ENCODE assay signal across 8 cellular contexts in genomic region chr4:87005369-87005689, GRCh38.
A peak's percentile ranks its signal among the peaks of the same experiment; 100 is the strongest.
DNase-seq lines count a peak whose midpoint lies in the region; ATAC-seq, FAIRE-seq and TF ChIP-seq lines count a peak whose summit lies in the region.

No MANE protein-coding gene starts in this region.

- dilution Hi-C loops in keratinocyte (cut with MboI; ENCODE audit: extremely low pct_ligation_motif_present, low sequenced_read_pairs), result no loop called here

- H3K27me3 Mint-ChIP-seq in activated T-cell treated with anti-CD3 and anti-CD28 coated beads, Interleukin-2, amount 50 U/mL, for 24 hours, result no peaks in the 10 kb centered on the region
- no peaks in the 10 kb centered on the region for H3K27me3 Mint-ChIP-seq in activated CD8-positive, alpha-beta T cell treated with anti-CD3 and anti-CD28 coated beads for 36 hours

- POLR2A ChIA-PET in activated CD8-positive, alpha-beta T cell treated with anti-CD3 and anti-CD28 coated beads for 36 hours (lab: Charles Lee), result interaction anchor here (1.0 to 5.8 kb wide), 5 partner anchors 12 to 71 kb away, joined by 3 to 68 read pairs (median 3); partner anchors contain the start of gene AFF1

- intact Hi-C loops in activated CD8-positive, alpha-beta T cell treated with anti-CD3 and anti-CD28 coated beads for 36 hours (cut with micrococcal nuclease), result loop anchor here (5.0 kb wide), 1 partner anchor 87 kb away; no protein-coding TSS in a partner anchor

- no peak for FAIRE-seq in keratinocyte (lab: Jason Lieb, UNC)

- H3K4me3 ChIP-seq in keratinocyte (ENCODE audit: control insufficient read depth in 2 of 3, extremely low read depth in 1 of 3, insufficient read depth in 2 of 3, low read depth in 1 of 3, low read length in 3 of 3) (no peak overlapping the region), thoracic aorta (peak overlapping the region; percentile 85)

- H2AFZ ChIP-seq in keratinocyte (ENCODE audit: control insufficient read depth, low read length), result no peak overlapping the region

- no peak overlapping the region for H3K9ac ChIP-seq in keratinocyte (ENCODE audit: control insufficient read depth, extremely low read depth, insufficient read depth, low read length)

- H3K4me1 ChIP-seq in keratinocyte (ENCODE audit: control insufficient read depth, extremely low read depth, insufficient read depth, low read length), result peaks cover 30% of the 10 kb centered on the region
- H3K4me1 ChIP-seq in thoracic aorta (ENCODE audit: control insufficient read depth in 1 of 2, low read depth in 2 of 2), result peaks cover 12 to 24% of the 10 kb centered on the region in 2 donors

- H3K27me3 ChIP-seq in keratinocyte (ENCODE audit: control insufficient read depth, extremely low read depth, insufficient read depth, low read length), result no peaks in the 10 kb centered on the region
- no peaks in the 10 kb centered on the region for H3K27me3 ChIP-seq in thoracic aorta (replicated peaks; ENCODE audit: insufficient read depth)

- no peaks in the 10 kb centered on the region for H3K9me1 ChIP-seq in keratinocyte (ENCODE audit: control insufficient read depth, extremely low read depth, insufficient read depth, low read length)

- ATAC-seq in activated CD8-positive, alpha-beta T cell treated with anti-CD3 and anti-CD28 coated beads for 36 hours, result no peak
- ATAC-seq in thoracic aorta (ENCODE audit: insufficient number of reproducible peaks, low FRiP score, low read depth) (no peak), GM21390 (IDR thresholded peaks at IDR 0.05; ENCODE audit: unreplicated experiment) (no peak)

- H3K4me3 Mint-ChIP-seq in activated T-cell treated with anti-CD3 and anti-CD28 coated beads, Interleukin-2, amount 50 U/mL, for 24 hours, result peak overlapping the region; percentile 96
- peak overlapping the region; percentile 90 for H3K4me3 Mint-ChIP-seq in activated CD8-positive, alpha-beta T cell treated with anti-CD3 and anti-CD28 coated beads for 36 hours

- H3K36me3 Mint-ChIP-seq in activated T-cell treated with anti-CD3 and anti-CD28 coated beads, Interleukin-2, amount 50 U/mL, for 24 hours (ENCODE audit: low read depth), result peaks cover 23% of the 10 kb centered on the region
- no peaks in the 10 kb centered on the region for H3K36me3 Mint-ChIP-seq in activated CD8-positive, alpha-beta T cell treated with anti-CD3 and anti-CD28 coated beads for 36 hours (ENCODE audit: low read depth)

- H3K4me2 ChIP-seq in keratinocyte (ENCODE audit: control insufficient read depth, extremely low read depth, insufficient read depth, low read depth, low read length), result peak overlapping the region; percentile 82

- H3K27ac ChIP-seq in keratinocyte (ENCODE audit: control insufficient read depth, insufficient read depth, low read length), result no peak overlapping the region
- peak overlapping the region; percentile 91 to 94 for H3K27ac ChIP-seq in thoracic aorta

- no peaks in the 10 kb centered on the region for H4K20me1 ChIP-seq in keratinocyte (ENCODE audit: control insufficient read depth, extremely low read depth, insufficient read depth, low read length)

- no peaks in the 10 kb centered on the region for H3K36me3 ChIP-seq in keratinocyte (ENCODE audit: control insufficient read depth in 2 of 2, extremely low read depth in 1 of 2, insufficient read depth in 2 of 2, low read length in 2 of 2)
- H3K36me3 ChIP-seq in thoracic aorta, result no peaks in the 10 kb centered on the region

- DNase-seq in activated T-cell treated with anti-CD3 and anti-CD28 coated beads, Interleukin-2, amount 50 U/mL, for 24 hours, result no peak
- no peak for DNase-seq in activated T-cell treated with anti-CD3 and anti-CD28 coated beads, Interleukin-2, amount 50 U/mL, for 48 hours
- no peak for DNase-seq in activated CD8-positive, alpha-beta T cell treated with anti-CD3 and anti-CD28 coated beads for 36 hours
- DNase-seq in keratinocyte (ENCODE audit: low read depth, low spot score) (no peak), thoracic aorta (ENCODE audit: low spot score) (no peak), nucleus accumbens (lab: John Stamatoyannopoulos, UW) (no peak), T1000 (lab: John Stamatoyannopoulos, UW) (no peak)

- H3K9me3 Mint-ChIP-seq in activated T-cell treated with anti-CD3 and anti-CD28 coated beads, Interleukin-2, amount 50 U/mL, for 24 hours, result no peaks in the 10 kb centered on the region
- H3K9me3 Mint-ChIP-seq in activated CD8-positive, alpha-beta T cell treated with anti-CD3 and anti-CD28 coated beads for 36 hours, result no peaks in the 10 kb centered on the region

- peak overlapping the region; percentile 99 for H3K27ac Mint-ChIP-seq in activated T-cell treated with anti-CD3 and anti-CD28 coated beads, Interleukin-2, amount 50 U/mL, for 24 hours
- H3K27ac Mint-ChIP-seq in activated CD8-positive, alpha-beta T cell treated with anti-CD3 and anti-CD28 coated beads for 36 hours, result peak overlapping the region; percentile 93

- CTCF ChIA-PET in activated CD8-positive, alpha-beta T cell treated with anti-CD3 and anti-CD28 coated beads for 36 hours (lab: Charles Lee), result interaction anchor here (1.2 to 5.6 kb wide), 4 partner anchors 69 to 145 kb away, joined by 4 to 40 read pairs (median 26); partner anchors contain the start of gene AFF1

- H3K79me2 ChIP-seq in keratinocyte (ENCODE audit: control insufficient read depth, insufficient read depth, low read length), result peaks cover 34% of the 10 kb centered on the region

- H3K9me3 ChIP-seq in keratinocyte (ENCODE audit: control insufficient read depth, low read depth, low read length) (no peaks in the 10 kb centered on the region), thoracic aorta (no peaks in the 10 kb centered on the region)

- no peak for TF ChIP-seq CTCF in activated CD8-positive, alpha-beta T cell treated with anti-CD3 and anti-CD28 coated beads for 36 hours (IDR thresholded peaks at IDR 0.05)
- TF ChIP-seq CTCF in keratinocyte (optimal IDR thresholded peaks at IDR 0.05 in 1 of 3, IDR thresholded peaks at IDR 0.05 in 1 of 3, conservative IDR thresholded peaks at IDR 0.05 in 1 of 3; ENCODE audit: extremely low read depth in 1 of 3, insufficient read depth in 2 of 3, low read length in 3 of 3) (no peak), thoracic aorta (IDR thresholded peaks at IDR 0.05) (no peak)

- peaks cover 57% of the 10 kb centered on the region for H3K4me1 Mint-ChIP-seq in activated T-cell treated with anti-CD3 and anti-CD28 coated beads, Interleukin-2, amount 50 U/mL, for 24 hours (ENCODE audit: low read depth)
- H3K4me1 Mint-ChIP-seq in activated CD8-positive, alpha-beta T cell treated with anti-CD3 and anti-CD28 coated beads for 36 hours (ENCODE audit: low read depth), result peaks cover 37% of the 10 kb centered on the region
